Comparison of ENCODE assay signal across 21 cellular contexts in the genomic region with DNA sequence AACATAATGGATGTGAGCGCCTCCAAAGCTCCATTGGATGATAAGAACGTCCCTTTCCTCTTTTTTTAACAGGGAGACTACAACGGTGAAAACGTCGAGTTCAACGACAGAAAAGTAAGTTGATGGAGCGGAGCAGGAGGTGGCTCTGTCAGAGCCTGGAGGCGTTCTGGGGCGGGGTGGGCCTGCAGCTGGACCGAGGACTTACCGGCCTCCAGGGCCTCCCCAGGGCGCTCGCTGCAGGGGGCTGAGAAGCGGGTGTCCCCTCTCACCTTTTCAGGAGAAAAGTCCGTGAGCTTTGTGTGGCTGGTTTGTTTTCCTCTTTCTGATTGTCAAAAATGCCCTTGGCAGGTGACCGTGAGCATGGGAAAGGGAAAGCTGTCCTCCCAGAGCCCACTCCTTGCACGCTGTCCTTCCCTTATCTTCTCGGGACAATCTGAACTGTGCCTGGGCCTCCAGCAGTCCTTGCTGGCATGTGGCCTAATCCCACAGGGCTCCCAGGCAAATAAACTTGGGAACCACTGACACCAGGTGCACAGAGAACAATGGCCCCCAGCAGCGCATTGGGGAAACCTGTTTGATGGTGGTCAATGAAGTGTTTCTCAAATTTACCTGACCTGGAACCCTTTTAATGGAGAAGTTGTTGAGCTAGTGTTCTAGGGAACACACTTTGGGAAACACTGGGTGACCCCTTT. TPM values are rescaled to one million over a fixed set of nuclear protein-coding genes. Genes with fewer than 3 reads are reported as not detected.
"Had no signal": no experiment of that assay in that cellular context is flagged by ENCODE, and none has a peak within 500 bp of the region (broad histone marks: within the 10 kb centered on the region; RNA-seq: fewer than 3 reads in every experiment).

No MANE protein-coding gene starts in this region.

- ATAC-seq: activated CD8-positive, alpha-beta T cell treated with anti-CD3 and anti-CD28 coated beads for 36 hours; foreskin keratinocyte; stimulated activated naive CD8-positive, alpha-beta T cell treated with anti-CD3 and anti-CD28 coated beads, Interleukin-15, amount 100 ng/mL, for 72 hours had no signal

- H3K27ac Mint-ChIP-seq: activated CD8-positive, alpha-beta T cell treated with anti-CD3 and anti-CD28 coated beads for 36 hours; activated naive CD8-positive, alpha-beta T cell treated with anti-CD3 and anti-CD28 coated beads for 36 hours; dendritic cell treated with granulocyte-macrophage colony-stimulating factor and Interleukin-4, amounts not matched to agents 40 ng/mL and 50 ng/mL, for 4 days; stimulated activated naive CD8-positive, alpha-beta T cell treated with anti-CD3 and anti-CD28 coated beads, Interleukin-15, amount 100 ng/mL, for 72 hours had no signal

- H3K36me3 Mint-ChIP-seq: activated naive CD8-positive, alpha-beta T cell treated with anti-CD3 and anti-CD28 coated beads for 36 hours; brain had no signal

- H3K4me1 ChIP-seq: foreskin keratinocyte had no signal

- H3K27ac ChIP-seq: foreskin keratinocyte, sigmoid colon, spleen, testis, upper lobe of left lung had no signal

- H3K4me3 Mint-ChIP-seq: activated CD8-positive, alpha-beta T cell treated with anti-CD3 and anti-CD28 coated beads for 36 hours; activated naive CD8-positive, alpha-beta T cell treated with anti-CD3 and anti-CD28 coated beads for 36 hours; brain; dendritic cell treated with granulocyte-macrophage colony-stimulating factor and Interleukin-4, amounts not matched to agents 40 ng/mL and 50 ng/mL, for 4 days; stimulated activated naive CD8-positive, alpha-beta T cell treated with anti-CD3 and anti-CD28 coated beads, Interleukin-15, amount 100 ng/mL, for 72 hours had no signal

- H3K9me3 ChIP-seq: sigmoid colon, spleen, testis, upper lobe of left lung had no signal

- H3K27me3 ChIP-seq: foreskin keratinocyte, testis, upper lobe of left lung had no signal

- H3K9me3 Mint-ChIP-seq: activated naive CD8-positive, alpha-beta T cell treated with anti-CD3 and anti-CD28 coated beads for 36 hours; dendritic cell treated with granulocyte-macrophage colony-stimulating factor and Interleukin-4, amounts not matched to agents 40 ng/mL and 50 ng/mL, for 4 days had no signal

- DNase-seq: activated CD4-positive, alpha-beta T cell treated with anti-CD3 and anti-CD28 coated beads for 48 hours; activated CD8-positive, alpha-beta T cell treated with anti-CD3 and anti-CD28 coated beads for 36 hours; activated effector memory CD4-positive, alpha-beta T cell treated with anti-CD3 and anti-CD28 coated beads, Interleukin-2, amount 50 U/mL, for 16 hours; activated naive CD8-positive, alpha-beta T cell treated with anti-CD3 and anti-CD28 coated beads for 36 hours; activated T-cell treated with anti-CD3 and anti-CD28 coated beads, Interleukin-2, amount 50 U/mL, for 48 hours; amygdala; effector memory CD4-positive, alpha-beta T cell; foreskin keratinocyte; glutamatergic neuron; hypothalamus; sigmoid colon; spleen; stimulated activated naive CD8-positive, alpha-beta T cell treated with anti-CD3 and anti-CD28 coated beads, Interleukin-15, amount 100 ng/mL, for 72 hours; T-helper 1 cell; T1000; testis had no signal

- H3K36me3 ChIP-seq: sigmoid colon, spleen, upper lobe of left lung had no signal

- H3K4me3 ChIP-seq: sigmoid colon, spleen, testis, upper lobe of left lung had no signal

RNA-seq across cellular contexts. Expression of a gene that starts 38.4 kb away (rescaled TPM):
- total RNA-seq: activated CD8-positive, alpha-beta T cell treated with anti-CD3 and anti-CD28 coated beads for 36 hours; activated naive CD8-positive, alpha-beta T cell treated with anti-CD3 and anti-CD28 coated beads for 36 hours; osteoblast had no signal
- polyA plus RNA-seq: neural cell had no signal
